Comparison of ENCODE assay signal across 9 cellular contexts in genomic region chr16:12661656-12662172, GRCh38.
DNase-seq lines count a peak whose midpoint lies in the region; ATAC-seq lines count a peak whose summit lies in the region.
"Had no signal": no experiment of that assay in that cellular context is flagged by ENCODE, and none has a peak within 500 bp of the region (broad histone marks: within the 10 kb centered on the region; RNA-seq: fewer than 3 reads in every experiment).

No MANE protein-coding gene starts in this region.

- peak; percentile 60 for DNase-seq in EH (ENCODE audit: low read depth)
- peak; percentile 5 to 6 for DNase-seq in Kasumi-1 (lab: John Stamatoyannopoulos, UW)
- DNase-seq in activated gamma-delta T cell treated with anti-CD3 and anti-CD28 coated beads, Interleukin-2, amount 50 U/mL, for 16 hours (ENCODE audit: low read depth): peak; percentile 2
- no peak for DNase-seq in left lobe of liver (ENCODE audit: low spot score)
- no peak for DNase-seq in NCI-H446 (lab: John Stamatoyannopoulos, UW)
- DNase-seq in effector CD8-positive, alpha-beta T cell (lab: John Stamatoyannopoulos, UW): no peak
- DNase-seq: esophagus squamous epithelium had no signal

- ATAC-seq in left lobe of liver: peak; percentile 68
- no peak for ATAC-seq in HG02884 (IDR thresholded peaks at IDR 0.05; ENCODE audit: unreplicated experiment)
- no peak for ATAC-seq in GM18870 (IDR thresholded peaks at IDR 0.05; ENCODE audit: unreplicated experiment)

Comparison
In these comparisons a context has a peak if more than half of its experiments do, and no peak if none do; other contexts are left out.
1. DNase-seq: peak in EH (single experiment), Kasumi-1 (2 of 2) and activated gamma-delta T cell treated with anti-CD3 and anti-CD28 coated beads, Interleukin-2, amount 50 U/mL, for 16 hours (single experiment); none in left lobe of liver (single experiment), NCI-H446 (0 of 2) and effector CD8-positive, alpha-beta T cell (single experiment).